ENCODE assay signal across 1 cellular context in the genomic region with DNA sequence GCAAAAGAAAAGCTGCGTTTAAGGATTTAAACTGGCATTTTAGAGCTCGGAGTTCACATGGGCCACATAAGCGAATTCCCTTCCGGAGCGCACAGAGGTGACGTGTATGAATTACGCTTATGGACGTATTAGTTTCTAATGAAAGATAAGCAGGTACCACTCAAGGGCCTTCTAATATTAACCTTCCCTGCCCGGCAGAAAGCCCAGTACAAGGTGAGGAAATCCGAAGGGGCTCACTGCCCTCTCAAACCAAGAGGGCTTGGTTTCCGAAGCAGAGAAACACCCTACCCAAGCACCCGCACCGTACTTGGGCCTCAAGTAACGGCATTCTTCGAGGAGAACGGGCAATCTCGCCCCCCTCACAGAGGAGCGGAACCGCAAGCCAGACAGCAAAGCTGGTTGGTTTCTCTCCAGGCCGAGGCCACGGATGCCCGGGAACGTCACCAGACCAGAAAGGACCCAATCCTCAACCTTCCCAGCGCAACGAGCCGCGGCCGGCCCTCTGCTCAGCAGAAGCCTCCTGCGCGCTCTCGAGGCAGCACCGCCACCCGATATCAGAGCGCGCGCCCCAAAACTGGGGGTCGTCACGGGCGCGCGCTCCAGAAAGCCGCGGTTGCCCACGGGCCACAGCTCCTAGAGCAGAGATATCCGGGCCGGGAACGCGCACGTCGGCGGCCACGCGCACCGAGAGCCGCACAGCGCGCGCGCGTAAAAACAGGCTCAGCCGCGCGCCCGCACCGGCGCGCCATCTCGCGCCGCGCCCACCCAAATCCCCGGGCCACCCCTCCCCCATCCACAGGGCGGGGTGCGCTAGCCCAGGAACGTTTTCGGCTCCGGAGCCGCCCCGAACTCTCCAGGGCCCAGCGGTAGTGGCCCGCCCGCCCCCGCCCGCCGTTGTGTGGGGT.
A peak's percentile ranks its signal among the peaks of the same experiment; 100 is the strongest.
TF ChIP-seq lines count a peak whose summit lies in the region.

No MANE protein-coding gene starts in this region.

TF ChIP-seq in IMR-90, 13 proteins besides CTCF, POLR2A, EP300 and RAD21:
- TF ChIP-seq CHD1 (IDR thresholded peaks at IDR 0.05; ENCODE audit: low read depth, low read length), result peak; percentile 83; the same call in 1 of the 2 replicates
- no peak for TF ChIP-seq MXI1 (IDR thresholded peaks at IDR 0.05; ENCODE audit: borderline replicate concordance, low read depth, low read length)
- TF ChIP-seq CEBPB (IDR thresholded peaks at IDR 0.05; ENCODE audit: low read depth, low read length), result peak; percentile 11; the same call in 1 of the 2 replicates
- TF ChIP-seq MAZ (IDR thresholded peaks at IDR 0.05; ENCODE audit: borderline replicate concordance, low read depth, low read length), result peak; percentile 72; the same call in 1 of the 2 replicates
- 0 out of 2 replicates have a peak, but pooled peaks have one; percentile 11 for TF ChIP-seq MAFK (IDR thresholded peaks at IDR 0.05; ENCODE audit: low read depth, low read length)
- no peak for TF ChIP-seq SMC3 (IDR thresholded peaks at IDR 0.05; ENCODE audit: low read depth, low read length)
- TF ChIP-seq, protein P1, sequence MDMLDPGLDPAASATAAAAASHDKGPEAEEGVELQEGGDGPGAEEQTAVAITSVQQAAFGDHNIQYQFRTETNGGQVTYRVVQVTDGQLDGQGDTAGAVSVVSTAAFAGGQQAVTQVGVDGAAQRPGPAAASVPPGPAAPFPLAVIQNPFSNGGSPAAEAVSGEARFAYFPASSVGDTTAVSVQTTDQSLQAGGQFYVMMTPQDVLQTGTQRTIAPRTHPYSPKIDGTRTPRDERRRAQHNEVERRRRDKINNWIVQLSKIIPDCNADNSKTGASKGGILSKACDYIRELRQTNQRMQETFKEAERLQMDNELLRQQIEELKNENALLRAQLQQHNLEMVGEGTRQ (IDR thresholded peaks at IDR 0.05; ENCODE audit: low read depth, low read length), result 0 out of 2 replicates have a peak, but pooled peaks have one; percentile 17
- TF ChIP-seq, protein P2, sequence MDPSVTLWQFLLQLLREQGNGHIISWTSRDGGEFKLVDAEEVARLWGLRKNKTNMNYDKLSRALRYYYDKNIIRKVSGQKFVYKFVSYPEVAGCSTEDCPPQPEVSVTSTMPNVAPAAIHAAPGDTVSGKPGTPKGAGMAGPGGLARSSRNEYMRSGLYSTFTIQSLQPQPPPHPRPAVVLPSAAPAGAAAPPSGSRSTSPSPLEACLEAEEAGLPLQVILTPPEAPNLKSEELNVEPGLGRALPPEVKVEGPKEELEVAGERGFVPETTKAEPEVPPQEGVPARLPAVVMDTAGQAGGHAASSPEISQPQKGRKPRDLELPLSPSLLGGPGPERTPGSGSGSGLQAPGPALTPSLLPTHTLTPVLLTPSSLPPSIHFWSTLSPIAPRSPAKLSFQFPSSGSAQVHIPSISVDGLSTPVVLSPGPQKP (IDR thresholded peaks at IDR 0.05; ENCODE audit: borderline replicate concordance, low read depth, low read length), result no peak
